In genomic region chr10:72728462-72728861, GRCh38 we compare ENCODE assay signal across 22 cellular contexts. TPM values are rescaled to one million over a fixed set of nuclear protein-coding genes. Genes with fewer than 3 reads are reported as not detected.
DNase-seq lines count a peak whose midpoint lies in the region; ATAC-seq, FAIRE-seq and TF ChIP-seq lines count a peak whose summit lies in the region.
"Had no signal": no experiment of that assay in that cellular context is flagged by ENCODE, and none has a peak within 500 bp of the region (broad histone marks: within the 10 kb centered on the region; RNA-seq: fewer than 3 reads in every experiment).

No MANE protein-coding gene starts in this region.

- TF ChIP-seq CTCF in smooth muscle cell (IDR thresholded peaks at IDR 0.05; ENCODE audit: borderline replicate concordance, insufficient read depth, poor library complexity, severe bottlenecking): no peak

- peak overlapping the region; percentile 42 for H3K27ac Mint-ChIP-seq in stimulated activated naive CD8-positive, alpha-beta T cell treated with anti-CD3 and anti-CD28 coated beads, Interleukin-15, Interleukin-2, amounts not matched to agents 100 ng/mL and 50 ng/mL, for 24 hours
- peak overlapping the region; percentile 9 for H3K27ac Mint-ChIP-seq in T-helper 17 cell
- H3K27ac Mint-ChIP-seq: CD4-positive, alpha-beta T cell had no signal

- H3K27me3 ChIP-seq in smooth muscle cell (ENCODE audit: low read depth): no peaks in the 10 kb centered on the region
- H3K27me3 ChIP-seq: MG63 had no signal

- H2AFZ ChIP-seq in smooth muscle cell (ENCODE audit: low read depth): no peak overlapping the region
- H2AFZ ChIP-seq: GM23248 had no signal

- no peak for FAIRE-seq in urothelium cell line (lab: Jason Lieb, UNC)
- FAIRE-seq: A549, GM12878 had no signal

- peaks cover 19% of the 10 kb centered on the region for H3K4me1 Mint-ChIP-seq in stimulated activated naive CD8-positive, alpha-beta T cell treated with anti-CD3 and anti-CD28 coated beads, Interleukin-15, Interleukin-2, amounts not matched to agents 100 ng/mL and 50 ng/mL, for 24 hours (ENCODE audit: low read depth)
- H3K4me1 Mint-ChIP-seq in T-helper 17 cell: peaks cover 15% of the 10 kb centered on the region

- no peaks in the 10 kb centered on the region for H3K9me3 Mint-ChIP-seq in stimulated activated naive CD8-positive, alpha-beta T cell treated with anti-CD3 and anti-CD28 coated beads, Interleukin-15, Interleukin-2, amounts not matched to agents 100 ng/mL and 50 ng/mL, for 24 hours
- H3K9me3 Mint-ChIP-seq: CD4-positive, alpha-beta T cell had no signal

- H3K4me1 ChIP-seq in smooth muscle cell (ENCODE audit: low read depth): peaks cover 14% of the 10 kb centered on the region

- H3K36me3 ChIP-seq in smooth muscle cell (ENCODE audit: low read depth): no peaks in the 10 kb centered on the region
- H3K36me3 ChIP-seq: MG63 had no signal

- no peak overlapping the region for H3K4me3 Mint-ChIP-seq in stimulated activated naive CD8-positive, alpha-beta T cell treated with anti-CD3 and anti-CD28 coated beads, Interleukin-15, Interleukin-2, amounts not matched to agents 100 ng/mL and 50 ng/mL, for 24 hours
- H3K4me3 Mint-ChIP-seq in T-helper 17 cell: no peak overlapping the region
- H3K4me3 Mint-ChIP-seq: CD4-positive, alpha-beta T cell had no signal

- DNase-seq in stimulated activated naive CD8-positive, alpha-beta T cell treated with anti-CD3 and anti-CD28 coated beads, Interleukin-15, Interleukin-2, amounts not matched to agents 100 U/mL and 50 U/mL, for 24 hours: no peak
- no peak for DNase-seq in T-helper 17 cell
- peak; percentile 66 for DNase-seq in left kidney (ENCODE audit: low read depth, low spot score)
- no peak for DNase-seq in smooth muscle cell (lab: John Stamatoyannopoulos, UW; ENCODE audit: unreplicated experiment)
- no peak for DNase-seq in HCEC 1CT
- no peak for DNase-seq in activated naive CD4-positive, alpha-beta T cell treated with anti-CD3 and anti-CD28 coated beads, Interleukin-2, amount 50 U/mL, for 16 hours
- no peak for DNase-seq in urothelium cell line (ENCODE audit: low spot score)
- DNase-seq: CD4-positive, alpha-beta T cell; DMS53; EL; GM23248; Kasumi-1; MG63; NCI-H1092 treated with DMSO at 0.1 percent for 48 hours; NCI-H1694; NCI-H2081 treated with DMSO at 0.1 percent for 48 hours; NK-92 treated with Interleukin-12 subunit alpha and Interleukin-12 subunit beta, amount 100 ng/mL, for 24 hours; Right ventricle myocardium superior had no signal

- H3K27ac ChIP-seq in smooth muscle cell (ENCODE audit: low read depth): no peak overlapping the region
- H3K27ac ChIP-seq: A549 had no signal

- no peak for ATAC-seq in stimulated activated naive CD8-positive, alpha-beta T cell treated with anti-CD3 and anti-CD28 coated beads, Interleukin-15, Interleukin-2, amounts not matched to agents 100 U/mL and 50 U/mL, for 24 hours
- no peak for ATAC-seq in T-helper 17 cell
- ATAC-seq: A549, HCT116 had no signal

- no peak overlapping the region for H3K9ac ChIP-seq in smooth muscle cell (ENCODE audit: low read depth)
- H3K9ac ChIP-seq: GM23248 had no signal

- WGBS in smooth muscle cell (ENCODE audit: low lambda C conversion rate): 67% methylated on average over 2 of the region's 2 CpGs

- H3F3A ChIP-seq in smooth muscle cell (ENCODE audit: low read depth): peaks cover 4% of the 10 kb centered on the region

- no peaks in the 10 kb centered on the region for H3K36me3 Mint-ChIP-seq in stimulated activated naive CD8-positive, alpha-beta T cell treated with anti-CD3 and anti-CD28 coated beads, Interleukin-15, Interleukin-2, amounts not matched to agents 100 ng/mL and 50 ng/mL, for 24 hours (ENCODE audit: low read depth)
- H3K36me3 Mint-ChIP-seq in T-helper 17 cell (ENCODE audit: low read depth): peaks cover 11% of the 10 kb centered on the region

- H3K27me3 Mint-ChIP-seq in stimulated activated naive CD8-positive, alpha-beta T cell treated with anti-CD3 and anti-CD28 coated beads, Interleukin-15, Interleukin-2, amounts not matched to agents 100 ng/mL and 50 ng/mL, for 24 hours: no peaks in the 10 kb centered on the region
- H3K27me3 Mint-ChIP-seq in T-helper 17 cell: no peaks in the 10 kb centered on the region
- H3K27me3 Mint-ChIP-seq: CD4-positive, alpha-beta T cell had no signal

- H3K9me3 ChIP-seq in T-helper 17 cell (ENCODE audit: control insufficient read depth, low read length, poor library complexity, severe bottlenecking): no peaks in the 10 kb centered on the region
- no peaks in the 10 kb centered on the region for H3K9me3 ChIP-seq in smooth muscle cell (replicated peaks; ENCODE audit: low read depth)
- H3K9me3 ChIP-seq: A549, MG63 had no signal

- no peak overlapping the region for H3K4me3 ChIP-seq in smooth muscle cell
- H3K4me3 ChIP-seq: A549, GM12878, GM23248, MG63 had no signal

- peaks cover 34% of the 10 kb centered on the region for H4K20me1 ChIP-seq in smooth muscle cell (ENCODE audit: low read depth)

- H3K79me2 ChIP-seq in smooth muscle cell (ENCODE audit: low read depth): peaks cover 3% of the 10 kb centered on the region

- H3K4me2 ChIP-seq in smooth muscle cell: peak overlapping the region; percentile 22
- H3K4me2 ChIP-seq: A549 had no signal

RNA-seq across cellular contexts. Expression of gene MCU, which starts 36.5 kb away (rescaled TPM):
- 10 to 100 TPM; 12.6 to 14.4 TPM for total RNA-seq in T-helper 17 cell
- total RNA-seq in smooth muscle cell: 22.4 and 30.4 TPM in 2 replicates
- polyA plus RNA-seq in smooth muscle cell: 15.4 and 17.1 TPM in 2 replicates
